In genomic region chr6:54283877-54284860, GRCh38 we compare ENCODE assay signal across 26 cellular contexts. TPM values are rescaled to one million over a fixed set of nuclear protein-coding genes. Genes with fewer than 3 reads are reported as not detected.
DNase-seq lines count a peak whose midpoint lies in the region; ATAC-seq and TF ChIP-seq lines count a peak whose summit lies in the region.
"Had no signal": no experiment of that assay in that cellular context is flagged by ENCODE, and none has a peak within 500 bp of the region (broad histone marks: within the 10 kb centered on the region; RNA-seq: fewer than 3 reads in every experiment).

No MANE protein-coding gene starts in this region.

- H2AFZ ChIP-seq in IMR-90 (replicated peaks; ENCODE audit: low read length, poor library complexity), result no peak overlapping the region

- peak overlapping the region; percentile 63; the same call in 1 of the 2 replicates for H2AK5ac ChIP-seq in IMR-90 (ENCODE audit: low read depth, low read length)

- no peaks in the 10 kb centered on the region for H3K4me1 ChIP-seq in IMR-90 (ENCODE audit: control insufficient read depth, insufficient read depth, low read length)
- H3K4me1 ChIP-seq in mucosa of descending colon (ENCODE audit: low read depth), result no peaks in the 10 kb centered on the region
- H3K4me1 ChIP-seq in spleen, result no peaks in the 10 kb centered on the region
- H3K4me1 ChIP-seq: body of pancreas, stomach, transverse colon had no signal

- H3K4me3 ChIP-seq in IMR-90 (ENCODE audit: insufficient read depth, low read depth, low read length), result no peak overlapping the region
- no peak overlapping the region for H3K4me3 ChIP-seq in mucosa of descending colon
- no peak overlapping the region for H3K4me3 ChIP-seq in spleen
- H3K4me3 ChIP-seq: body of pancreas, coronary artery, stomach, transverse colon had no signal

- H3K14ac ChIP-seq in IMR-90 (replicated peaks; ENCODE audit: low read depth, low read length), result no peak overlapping the region

- H2BK15ac ChIP-seq in IMR-90 (ENCODE audit: low read depth, low read length), result peak overlapping the region; percentile 28; the same call in 1 of the 3 replicates

- no peak overlapping the region for H3K9ac ChIP-seq in IMR-90 (ENCODE audit: low read depth, low read length)

- H3K27ac ChIP-seq in IMR-90 (ENCODE audit: insufficient read depth, low read length) (no peak overlapping the region), spleen (no peak overlapping the region)
- H3K27ac ChIP-seq: body of pancreas, coronary artery, stomach, transverse colon had no signal

- TF ChIP-seq POLR2A in IMR-90 (IDR thresholded peaks at IDR 0.05; ENCODE audit: low read depth, low read length) (no peak), spleen (IDR thresholded peaks at IDR 0.05) (no peak)

- CTCF ChIA-PET in IMR-90 (lab: Yijun Ruan, JAX), result interaction anchor here (0.6 kb wide), 1 partner anchor 40 kb away, joined by 3 read pairs; no protein-coding TSS in a partner anchor

- no peak for ATAC-seq in IMR-90 (ENCODE audit: low read depth)
- peak; percentile 45 for ATAC-seq in mucosa of descending colon
- ATAC-seq in effector memory CD8-positive, alpha-beta T cell (replicated peaks), result no peak
- ATAC-seq: activated CD8-positive, alpha-beta memory T cell treated with anti-CD3 and anti-CD28 coated beads, Interleukin-2, amount 10 ng/mL, durations not matched to agents 7 days and 5 days; activated T-helper 17 cell treated with anti-CD3 and anti-CD28 coated beads, Interleukin-2, amount 50 U/mL, for 72 hours; body of pancreas; natural killer cell treated with Interleukin-12 subunit alpha and Interleukin-12 subunit beta and Interleukin-15 and Interleukin-18, amount 100 ng/mL, for 72 hours; T-cell had no signal

- H3K27me3 ChIP-seq in IMR-90 (ENCODE audit: control insufficient read depth, insufficient read depth, low read length), result no peaks in the 10 kb centered on the region
- no peaks in the 10 kb centered on the region for H3K27me3 ChIP-seq in spleen (replicated peaks in 1 of 7)
- H3K27me3 ChIP-seq: body of pancreas, stomach, transverse colon had no signal

- no peaks in the 10 kb centered on the region for H3K27me3 Mint-ChIP-seq in effector memory CD8-positive, alpha-beta T cell
- H3K27me3 Mint-ChIP-seq: activated CD8-positive, alpha-beta memory T cell treated with anti-CD3 and anti-CD28 coated beads, Interleukin-2, amount 10 ng/mL, durations not matched to agents 7 days and 5 days; activated naive CD8-positive, alpha-beta T cell treated with anti-CD3 and anti-CD28 coated beads for 36 hours; activated T-helper 17 cell treated with anti-CD3 and anti-CD28 coated beads, Interleukin-2, amount 50 U/mL, for 72 hours; CD4-positive, CD25-positive, alpha-beta regulatory T cell; natural killer cell treated with Interleukin-12 subunit alpha and Interleukin-12 subunit beta and Interleukin-15 and Interleukin-18, amount 100 ng/mL, for 72 hours; T-cell had no signal

- H3K56ac ChIP-seq in IMR-90 (ENCODE audit: extremely low read depth, insufficient read depth, low read length), result no peak overlapping the region

- POLR2A ChIA-PET in IMR-90 (lab: Charles Lee; ENCODE audit: unreplicated experiment), result no interaction called here

- H4K5ac ChIP-seq in IMR-90 (ENCODE audit: low read depth, low read length), result no peak overlapping the region

- no peaks in the 10 kb centered on the region for H3K9me1 ChIP-seq in IMR-90 (ENCODE audit: insufficient read depth, low read length)

- H4K20me1 ChIP-seq in IMR-90 (ENCODE audit: insufficient read depth, low read length), result no peaks in the 10 kb centered on the region

- no peak overlapping the region for H2BK5ac ChIP-seq in IMR-90 (ENCODE audit: low read depth, low read length, poor library complexity, severe bottlenecking)

- no peaks in the 10 kb centered on the region for H3K79me1 ChIP-seq in IMR-90 (ENCODE audit: low read depth in 1 of 2, low read length in 2 of 2)

- no peak overlapping the region for H3K27ac Mint-ChIP-seq in effector memory CD8-positive, alpha-beta T cell
- H3K27ac Mint-ChIP-seq: activated CD8-positive, alpha-beta memory T cell treated with anti-CD3 and anti-CD28 coated beads, Interleukin-2, amount 10 ng/mL, durations not matched to agents 7 days and 5 days; activated naive CD8-positive, alpha-beta T cell treated with anti-CD3 and anti-CD28 coated beads for 36 hours; activated T-helper 17 cell treated with anti-CD3 and anti-CD28 coated beads, Interleukin-2, amount 50 U/mL, for 72 hours; CD4-positive, CD25-positive, alpha-beta regulatory T cell; natural killer cell treated with Interleukin-12 subunit alpha and Interleukin-12 subunit beta and Interleukin-15 and Interleukin-18, amount 100 ng/mL, for 72 hours; T-cell had no signal

- DNase-seq in Daoy (ENCODE audit: low read depth) (peak; percentile 31), IMR-90 (peak; percentile 34), fibroblast of peridontal ligament (ENCODE audit: extremely low read depth) (peak; percentile 17), mucosa of descending colon (no peak), NCI-H82 treated with DMSO at 0.1 percent for 48 hours (lab: John Stamatoyannopoulos, UW; ENCODE audit: unreplicated experiment) (no peak), NCI-H146 (lab: John Stamatoyannopoulos, UW) (no peak), spleen (no peak)
- DNase-seq in effector memory CD8-positive, alpha-beta T cell, result no peak
- DNase-seq: activated CD4-positive, alpha-beta T cell treated with anti-CD3 and anti-CD28 coated beads for 48 hours; activated CD8-positive, alpha-beta memory T cell treated with anti-CD3 and anti-CD28 coated beads, Interleukin-2, amount 10 ng/mL, durations not matched to agents 7 days and 5 days; activated naive CD8-positive, alpha-beta T cell treated with anti-CD3 and anti-CD28 coated beads for 36 hours; body of pancreas; CD4-positive, CD25-positive, alpha-beta regulatory T cell; NCI-H1417 treated with DMSO at 0.1 percent for 48 hours; NCI-H524; SHP77; stimulated activated CD4-positive, alpha-beta T cell treated with anti-CD3 and anti-CD28 coated beads, Interleukin-2, amount 100 ng/mL, for 48 hours; stomach; T-cell; transverse colon had no signal

- H2BK20ac ChIP-seq in IMR-90 (ENCODE audit: low read depth, low read length), result peak overlapping the region; percentile 48; the same call in 1 of the 2 replicates

- H2BK120ac ChIP-seq in IMR-90 (ENCODE audit: low read depth, low read length), result peak overlapping the region; percentile 47

- H3K9me3 ChIP-seq in IMR-90 (ENCODE audit: control insufficient read depth, insufficient read depth, low read length), result no peaks in the 10 kb centered on the region
- H3K9me3 ChIP-seq in mucosa of descending colon, result no peaks in the 10 kb centered on the region
- no peaks in the 10 kb centered on the region for H3K9me3 ChIP-seq in spleen
- H3K9me3 ChIP-seq: body of pancreas, stomach, transverse colon had no signal

- WGBS in IMR-90 (ENCODE audit: extremely low coverage in 2 of 2, insufficient read length in 1 of 2), 2 experiments, result 100% methylated on average over 1 of the region's 3 CpGs; no CpG with 5 or more reads in 1 of the 2 experiments
- 68 to 88% (median 81%) methylated on average over 3 of the region's 3 CpGs for WGBS in spleen, 5 donors

- H3K4ac ChIP-seq in IMR-90 (ENCODE audit: low read depth, low read length), result peak overlapping the region; percentile 28; the same call in 1 of the 2 replicates

- peak overlapping the region; percentile 8; the same call in 1 of the 2 replicates for H3K18ac ChIP-seq in IMR-90 (ENCODE audit: low read depth, low read length)

- peaks cover 18 to 22% of the 10 kb centered on the region in 2 donors for H3K9me3 Mint-ChIP-seq in effector memory CD8-positive, alpha-beta T cell
- H3K9me3 Mint-ChIP-seq: activated T-helper 17 cell treated with anti-CD3 and anti-CD28 coated beads, Interleukin-2, amount 50 U/mL, for 72 hours had no signal

- no peaks in the 10 kb centered on the region for H3K36me3 Mint-ChIP-seq in effector memory CD8-positive, alpha-beta T cell (ENCODE audit: insufficient read depth)
- H3K36me3 Mint-ChIP-seq: activated CD8-positive, alpha-beta memory T cell treated with anti-CD3 and anti-CD28 coated beads, Interleukin-2, amount 10 ng/mL, durations not matched to agents 7 days and 5 days; activated naive CD8-positive, alpha-beta T cell treated with anti-CD3 and anti-CD28 coated beads for 36 hours; CD4-positive, CD25-positive, alpha-beta regulatory T cell; natural killer cell treated with Interleukin-12 subunit alpha and Interleukin-12 subunit beta and Interleukin-15 and Interleukin-18, amount 100 ng/mL, for 72 hours; T-cell had no signal

- no peak overlapping the region for H2AK9ac ChIP-seq in IMR-90 (replicated peaks; ENCODE audit: low read depth, low read length, poor library complexity)

- in situ Hi-C loops in IMR-90 (cut with MboI; ENCODE audit: low sequenced_read_pairs), result no loop called here

- peak overlapping the region in 1 of 2 experiments; percentile 56; a peak in 1 of 4 replicates for H4K8ac ChIP-seq in IMR-90 (ENCODE audit: low read depth in 2 of 2, low read length in 2 of 2)

- dilution Hi-C loops in IMR-90 (cut with HindIII; ENCODE audit: low sequenced_read_pairs, unreplicated experiment), result no loop called here

- no peak overlapping the region for H3K23ac ChIP-seq in IMR-90 (ENCODE audit: low read depth, low read length)

- H3K4me1 Mint-ChIP-seq in effector memory CD8-positive, alpha-beta T cell (ENCODE audit: low read depth in 2 of 2), result no peaks in the 10 kb centered on the region
- H3K4me1 Mint-ChIP-seq: activated CD8-positive, alpha-beta memory T cell treated with anti-CD3 and anti-CD28 coated beads, Interleukin-2, amount 10 ng/mL, durations not matched to agents 7 days and 5 days; activated naive CD8-positive, alpha-beta T cell treated with anti-CD3 and anti-CD28 coated beads for 36 hours; activated T-helper 17 cell treated with anti-CD3 and anti-CD28 coated beads, Interleukin-2, amount 50 U/mL, for 72 hours; CD4-positive, CD25-positive, alpha-beta regulatory T cell; T-cell had no signal

- intact Hi-C loops in IMR-90 (cut with micrococcal nuclease) (no loop called here), mucosa of descending colon (cut with DNase I, micrococcal nuclease) (no loop called here), spleen (cut with DNase I; ENCODE audit: low total_unique reads) (no loop called here)

- TF ChIP-seq RAD21 in IMR-90 (IDR thresholded peaks at IDR 0.05; ENCODE audit: low read length), result no peak

- H3K4me3 Mint-ChIP-seq in effector memory CD8-positive, alpha-beta T cell, result no peak overlapping the region
- H3K4me3 Mint-ChIP-seq: activated CD8-positive, alpha-beta memory T cell treated with anti-CD3 and anti-CD28 coated beads, Interleukin-2, amount 10 ng/mL, durations not matched to agents 7 days and 5 days; activated naive CD8-positive, alpha-beta T cell treated with anti-CD3 and anti-CD28 coated beads for 36 hours; activated T-helper 17 cell treated with anti-CD3 and anti-CD28 coated beads, Interleukin-2, amount 50 U/mL, for 72 hours; CD4-positive, CD25-positive, alpha-beta regulatory T cell; natural killer cell treated with Interleukin-12 subunit alpha and Interleukin-12 subunit beta and Interleukin-15 and Interleukin-18, amount 100 ng/mL, for 72 hours; T-cell had no signal

- H3K4me2 ChIP-seq in IMR-90 (ENCODE audit: low read depth, low read length), result no peak overlapping the region

- no peak for TF ChIP-seq CTCF in IMR-90 (conservative IDR thresholded peaks at IDR 0.05; ENCODE audit: low read depth, low read length)
- no peak for TF ChIP-seq CTCF in mucosa of descending colon (IDR thresholded peaks at IDR 0.05)
- no peak for TF ChIP-seq CTCF in spleen (IDR thresholded peaks at IDR 0.05 in 8 of 11, conservative IDR thresholded peaks at IDR 0.05 in 3 of 11)

- BruUV-seq in IMR-90 (replicated peaks; lab: Mats Ljungman, UMichigan), result no TSS peak

- H4K91ac ChIP-seq in IMR-90 (ENCODE audit: insufficient read depth, low read depth, low read length), result no peak overlapping the region

- H3K36me3 ChIP-seq in IMR-90 (ENCODE audit: control insufficient read depth, insufficient read depth, low read length), result no peaks in the 10 kb centered on the region
- H3K36me3 ChIP-seq in mucosa of descending colon (ENCODE audit: low read depth), result no peaks in the 10 kb centered on the region
- no peaks in the 10 kb centered on the region for H3K36me3 ChIP-seq in spleen
- H3K36me3 ChIP-seq: stomach, transverse colon had no signal

RNA-seq across cellular contexts. Expression of gene TINAG, which starts 24.1 kb away (rescaled TPM):
- total RNA-seq in Daoy (2014; rRNA removed; shearing (Covaris generic)), result not detected in 2 replicates
- total RNA-seq in IMR-90 (2012; rRNA removed) (not detected in 2 replicates), mucosa of descending colon (10 to 100 TPM; 25.2 to 55.5 (median 28.1) TPM), spleen (not detected)
- polyA plus RNA-seq in IMR-90 (2012; rRNA removed) (not detected in 2 replicates), spleen (not detected)
- not detected in 2 replicates for polyA plus RNA-seq in IMR-90 (2012; cell fraction: cytosol; rRNA removed)
- not detected in 2 replicates for polyA plus RNA-seq in IMR-90 (2012; cell fraction: nucleus; rRNA removed; ENCODE audit: low replicate concordance)
- total RNA-seq: activated CD8-positive, alpha-beta memory T cell treated with anti-CD3 and anti-CD28 coated beads, Interleukin-2, amount 10 ng/mL, durations not matched to agents 7 days and 5 days; activated naive CD8-positive, alpha-beta T cell treated with anti-CD3 and anti-CD28 coated beads for 36 hours; activated T-helper 17 cell treated with anti-CD3 and anti-CD28 coated beads, Interleukin-2, amount 50 U/mL, for 72 hours; CD4-positive, CD25-positive, alpha-beta regulatory T cell; H4; MCF 10A; natural killer cell treated with Interleukin-12 subunit alpha and Interleukin-12 subunit beta and Interleukin-15 and Interleukin-18, amount 100 ng/mL, for 72 hours; T-cell had no signal
- polyA plus RNA-seq: AG04450; CD4-positive, CD25-positive, alpha-beta regulatory T cell; stomach had no signal

Comparison
In these comparisons a context has a peak if more than half of its experiments do, and no peak if none do; other contexts are left out.
1. DNase-seq: peak in Daoy (single experiment), IMR-90 (single experiment) and fibroblast of peridontal ligament (single experiment); none in mucosa of descending colon (0 of 3), NCI-H82 treated with DMSO at 0.1 percent for 48 hours (single experiment), NCI-H146 (single experiment), spleen (single experiment) and effector memory CD8-positive, alpha-beta T cell (0 of 3).
2. RNA of gene TINAG, which starts 24.1 kb away (total RNA-seq): 25.2 to 55.5 TPM in mucosa of descending colon; not detected in Daoy, not detected in IMR-90 and not detected in spleen; every median in the first group is over 10 times any median in the second.